ENCODE assay signal across 2 cellular contexts in genomic region chr7:90157331-90157730, GRCh38. TPM values are rescaled to one million over a fixed set of nuclear protein-coding genes. Genes with fewer than 3 reads are reported as not detected.
"Had no signal": no experiment of that assay in that cellular context is flagged by ENCODE, and none has a peak within 500 bp of the region (broad histone marks: within the 10 kb centered on the region; RNA-seq: fewer than 3 reads in every experiment).

No MANE protein-coding gene starts in this region.

RNA-seq across cellular contexts. Expression of gene STEAP2, which starts 54.2 kb away (rescaled TPM):
- total RNA-seq: activated CD8-positive, alpha-beta memory T cell treated with anti-CD3 and anti-CD28 coated beads for 36 hours; activated naive CD4-positive, alpha-beta T cell treated with anti-CD3 and anti-CD28 coated beads for 36 hours had no signal
